In the genomic region with DNA sequence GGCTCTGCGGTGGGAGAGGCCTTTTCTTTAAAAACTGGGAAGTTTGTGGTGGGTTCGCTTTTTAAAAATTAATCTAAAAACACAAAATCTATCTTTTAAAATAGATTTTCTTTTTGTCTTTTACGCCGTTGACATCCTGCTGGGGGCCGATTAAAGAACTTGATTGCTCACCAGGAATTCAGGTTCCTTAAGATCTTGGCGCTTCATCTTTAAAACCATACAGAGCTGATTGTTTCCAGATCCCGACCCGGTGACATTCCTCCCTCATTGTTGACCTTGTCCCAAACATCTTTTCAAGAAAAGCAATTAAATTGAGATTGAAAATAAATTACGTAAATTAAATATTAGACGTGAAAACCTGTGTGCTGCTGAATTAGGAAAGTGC, we compare ENCODE assay signal across 8 cellular contexts. TPM values are rescaled to one million over a fixed set of nuclear protein-coding genes. Genes with fewer than 3 reads are reported as not detected.
A peak's percentile ranks its signal among the peaks of the same experiment; 100 is the strongest.
DNase-seq lines count a peak whose midpoint lies in the region; ATAC-seq and TF ChIP-seq lines count a peak whose summit lies in the region.

No MANE protein-coding gene starts in this region.

- H3K9ac ChIP-seq in SK-N-MC (ENCODE audit: insufficient read length) = peak overlapping the region; percentile 84

- TF ChIP-seq POLR2A in prostate gland (IDR thresholded peaks at IDR 0.05) = no peak

- DNase-seq in GM06990 (ENCODE audit: extremely low read depth, insufficient read length) (no peak), SK-N-MC (ENCODE audit: low read depth, low spot score) (no peak), fibroblast of mammary gland (ENCODE audit: low read depth) (no peak), prostate gland (ENCODE audit: low spot score) (no peak), NCI-H774 (lab: John Stamatoyannopoulos, UW) (no peak), amniotic stem cell (lab: John Stamatoyannopoulos, UW) (no peak)
- no peak for DNase-seq in stimulated activated CD4-positive, alpha-beta T cell treated with anti-CD3 and anti-CD28 coated beads, Interleukin-2, amount 100 ng/mL, for 48 hours

- TF ChIP-seq CTCF in GM06990 (IDR thresholded peaks at IDR 0.05; ENCODE audit: insufficient read depth, low read length, poor library complexity, severe bottlenecking) = no peak
- TF ChIP-seq CTCF in fibroblast of mammary gland (conservative IDR thresholded peaks at IDR 0.05; ENCODE audit: control insufficient read depth, insufficient read depth, low read depth, low read length) = no peak
- no peak for TF ChIP-seq CTCF in prostate gland (IDR thresholded peaks at IDR 0.05)

- peak overlapping the region; percentile 81 for H3K4me3 ChIP-seq in GM06990 (replicated peaks; ENCODE audit: low read depth, low read length)
- H3K4me3 ChIP-seq in SK-N-MC = peak overlapping the region; percentile 98
- H3K4me3 ChIP-seq in fibroblast of mammary gland (ENCODE audit: control insufficient read depth, low read depth, low read length) = peak overlapping the region; percentile 54
- peak overlapping the region; percentile 86 to 88 for H3K4me3 ChIP-seq in prostate gland

- intact Hi-C loops in prostate gland (cut with DNase I) = loop anchor here (5.0 kb wide), 1 partner anchor 506 kb away; a partner anchor contains a TSS

- no peak for ATAC-seq in HG03439 (IDR thresholded peaks at IDR 0.05; ENCODE audit: unreplicated experiment)

- WGBS in prostate gland = 7% methylated on average over 10 of the region's 10 CpGs

- no peaks in the 10 kb centered on the region for H3K4me1 ChIP-seq in prostate gland (replicated peaks)

- H3K27ac ChIP-seq in SK-N-MC = no peak overlapping the region
- peak overlapping the region; percentile 91 to 93 for H3K27ac ChIP-seq in prostate gland

- H3K36me3 ChIP-seq in GM06990 (ENCODE audit: control insufficient read depth, insufficient read depth, low read length) (no peaks in the 10 kb centered on the region), SK-N-MC (ENCODE audit: insufficient read depth, low read length) (no peaks in the 10 kb centered on the region), prostate gland (no peaks in the 10 kb centered on the region)

- H3K9me3 ChIP-seq in SK-N-MC (ENCODE audit: low read depth, low read length) (no peaks in the 10 kb centered on the region), prostate gland (no peaks in the 10 kb centered on the region)

- no peaks in the 10 kb centered on the region for H3K27me3 ChIP-seq in GM06990 (replicated peaks; ENCODE audit: control insufficient read depth, insufficient read depth, low read length)
- H3K27me3 ChIP-seq in prostate gland (replicated peaks; ENCODE audit: insufficient read depth) = no peaks in the 10 kb centered on the region

RNA-seq across cellular contexts. Expression of a gene that starts 0.5 kb away (rescaled TPM):
- 10 to 100 TPM; 17.4 to 25.6 TPM for total RNA-seq in prostate gland
